ENCODE assay signal across 16 cellular contexts in the genomic region with DNA sequence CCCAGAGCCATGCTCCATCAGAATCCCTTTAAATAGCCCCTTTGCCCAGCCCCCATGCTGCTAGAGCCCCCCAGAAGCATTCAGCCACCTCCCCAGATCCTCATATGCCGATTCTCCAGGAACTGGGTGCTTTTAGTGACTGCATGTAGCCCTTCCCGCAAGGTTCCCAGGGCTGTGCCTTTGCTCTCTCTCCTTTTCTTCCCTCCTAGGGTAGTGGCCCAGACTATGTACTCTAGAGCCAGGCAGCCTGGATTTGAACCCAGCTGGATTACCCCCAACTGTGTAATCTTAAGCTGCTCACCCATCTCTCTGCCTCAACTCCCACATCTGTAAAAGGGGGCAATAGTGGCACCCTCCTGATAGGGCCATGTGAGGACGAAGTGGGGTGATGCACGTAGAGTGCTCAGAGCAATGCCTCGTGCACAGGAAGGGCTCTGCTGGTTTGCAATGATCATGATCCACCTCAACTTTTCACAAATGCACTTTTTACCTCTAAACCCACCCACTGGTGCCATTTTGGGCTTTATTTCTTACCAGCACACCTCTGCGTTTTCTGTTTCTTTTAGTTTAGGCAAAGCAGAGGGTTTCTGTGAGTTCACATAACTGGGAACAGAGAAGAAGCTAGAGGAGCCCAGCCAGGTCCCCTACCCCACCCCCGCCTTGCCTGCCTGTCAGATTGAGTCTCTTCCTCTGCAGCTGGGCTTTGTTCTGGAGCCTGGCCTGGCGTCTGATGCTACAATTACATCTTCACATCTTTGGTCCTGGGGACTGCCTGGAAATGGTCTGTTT.
A peak's percentile ranks its signal among the peaks of the same experiment; 100 is the strongest.
DNase-seq lines count a peak whose midpoint lies in the region; ATAC-seq, FAIRE-seq and TF ChIP-seq lines count a peak whose summit lies in the region.
"Had no signal": no experiment of that assay in that cellular context is flagged by ENCODE, and none has a peak within 500 bp of the region (broad histone marks: within the 10 kb centered on the region; RNA-seq: fewer than 3 reads in every experiment).

No MANE protein-coding gene starts in this region.

- H3K4me3 ChIP-seq in mesodermal cell (ENCODE audit: extremely low read depth, insufficient read depth, low read length, poor library complexity, severe bottlenecking) (no peak overlapping the region), small intestine (ENCODE audit: low read depth in 1 of 2, low read length in 2 of 2) (no peak overlapping the region)
- H3K4me3 ChIP-seq: ascending aorta, lung had no signal

- no peaks in the 10 kb centered on the region for H3K27me3 ChIP-seq in small intestine (ENCODE audit: control insufficient read depth in 2 of 2, insufficient read depth in 2 of 2, low read length in 2 of 2)
- H3K27me3 ChIP-seq: ascending aorta had no signal

- peak; percentile 53 for DNase-seq in GM13976 (ENCODE audit: low spot score)
- no peak for DNase-seq in LoVo (ENCODE audit: low spot score)
- no peak for DNase-seq in amygdala (lab: John Stamatoyannopoulos, UW)
- DNase-seq in small intestine, result no peak
- DNase-seq: activated CD8-positive, alpha-beta memory T cell treated with anti-CD3 and anti-CD28 coated beads, Interleukin-2, amount 10 ng/mL, durations not matched to agents 7 days and 5 days; activated effector memory CD4-positive, alpha-beta T cell treated with anti-CD3 and anti-CD28 coated beads, Interleukin-2, amount 50 U/mL, for 16 hours; foreskin melanocyte; naive thymus-derived CD8-positive, alpha-beta T cell; NCI-H1092; SHP77 treated with DMSO at 0.1 percent for 48 hours had no signal

- no peak for TF ChIP-seq CTCF in GM13976 (IDR thresholded peaks at IDR 0.05; ENCODE audit: borderline replicate concordance, control extremely low read depth, extremely low read depth, insufficient read depth, missing control alignments)

- ATAC-seq in GM21360 (IDR thresholded peaks at IDR 0.05; ENCODE audit: unreplicated experiment) (peak; percentile 64), HG03095 (IDR thresholded peaks at IDR 0.05; ENCODE audit: unreplicated experiment) (peak; percentile 79)
- ATAC-seq: activated CD4-positive, CD25-positive, alpha-beta regulatory T cell treated with anti-CD3 and anti-CD28 coated beads, Interleukin-2, amount 50 U/mL, for 24 hours; activated CD8-positive, alpha-beta memory T cell treated with anti-CD3 and anti-CD28 coated beads, Interleukin-2, amount 10 ng/mL, durations not matched to agents 7 days and 5 days; naive thymus-derived CD8-positive, alpha-beta T cell had no signal

- H3K4me1 ChIP-seq in mesodermal cell (ENCODE audit: control insufficient read depth, insufficient read depth, low read length, poor library complexity, severe bottlenecking) (peaks cover 6% of the 10 kb centered on the region), small intestine (ENCODE audit: control insufficient read depth in 2 of 2, insufficient read depth in 1 of 2, low read depth in 1 of 2, low read length in 1 of 2) (no peaks in the 10 kb centered on the region)

- no peak for FAIRE-seq in small intestine (lab: Jason Lieb, UNC)

- WGBS in mesodermal cell (ENCODE audit: insufficient coverage in 2 of 2), 2 experiments, result 77 to 90% methylated on average over 3 to 7 of the region's 8 CpGs
- 59 to 73% (median 64%) methylated on average over 8 of the region's 8 CpGs for WGBS in small intestine, 3 donors

- H3K27ac ChIP-seq in mesodermal cell (ENCODE audit: low read depth, low read length, severe bottlenecking) (peak overlapping the region; percentile 29), small intestine (ENCODE audit: low read depth in 1 of 2, low read length in 1 of 2) (no peak overlapping the region)
- H3K27ac ChIP-seq: ascending aorta had no signal

- H3K36me3 ChIP-seq in mesodermal cell (ENCODE audit: control insufficient read depth, insufficient read depth, low read length) (no peaks in the 10 kb centered on the region), small intestine (ENCODE audit: control insufficient read depth in 2 of 2, insufficient read depth in 2 of 2, low read length in 2 of 2) (no peaks in the 10 kb centered on the region)
- H3K36me3 ChIP-seq: ascending aorta had no signal

- in situ Hi-C loops in GM13976 (cut with MboI; ENCODE audit: low sequenced_read_pairs, unreplicated experiment), result no loop called here

- H3K9me3 ChIP-seq in mesodermal cell (ENCODE audit: control insufficient read depth, low read length) (peaks cover 7% of the 10 kb centered on the region), small intestine (ENCODE audit: control insufficient read depth, low read depth) (no peaks in the 10 kb centered on the region)
- H3K9me3 ChIP-seq: ascending aorta had no signal
